ENCODE assay signal across 1 cellular context in the genomic region with DNA sequence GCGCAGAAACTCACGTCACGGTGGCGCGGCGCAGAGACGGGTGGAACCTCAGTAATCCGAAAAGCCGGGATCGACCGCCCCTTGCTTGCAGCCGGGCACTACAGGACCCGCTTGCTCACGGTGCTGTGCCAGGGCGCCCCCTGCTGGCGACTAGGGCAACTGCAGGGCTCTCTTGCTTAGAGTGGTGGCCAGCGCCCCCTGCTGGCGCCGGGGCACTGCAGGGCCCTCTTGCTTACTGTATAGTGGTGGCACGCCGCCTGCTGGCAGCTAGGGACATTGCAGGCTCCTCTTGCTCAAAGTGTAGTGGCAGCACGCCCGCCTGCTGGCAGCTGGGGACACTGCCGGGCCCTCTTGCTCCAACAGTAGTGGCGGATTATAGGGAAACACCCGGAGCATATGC.
A peak's percentile ranks its signal among the peaks of the same experiment; 100 is the strongest.
TF ChIP-seq lines count a peak whose summit lies in the region.

No MANE protein-coding gene starts in this region.

TF ChIP-seq in K562, 482 proteins besides CTCF, POLR2A, EP300 and RAD21:
- peak; percentile 23; the same call in 1 of the 2 replicates for TF ChIP-seq SMC3 (conservative IDR thresholded peaks at IDR 0.05; ENCODE audit: insufficient read depth, low read depth, low read length)
